8 cellular contexts compared by ENCODE assay signal in genomic region chr17:41322264-41322902, GRCh38. TPM values are rescaled to one million over a fixed set of nuclear protein-coding genes. Genes with fewer than 3 reads are reported as not detected.
DNase-seq lines count a peak whose midpoint lies in the region; ATAC-seq, FAIRE-seq and TF ChIP-seq lines count a peak whose summit lies in the region.

No MANE protein-coding gene starts in this region.

- no peaks in the 10 kb centered on the region for H3F3A ChIP-seq in neural progenitor cell (ENCODE audit: low read depth)

- H3K36me3 Mint-ChIP-seq in neural progenitor cell: no peaks in the 10 kb centered on the region

- H3K79me2 ChIP-seq in neural progenitor cell (ENCODE audit: low read depth): no peaks in the 10 kb centered on the region

- no peaks in the 10 kb centered on the region for H3K36me3 ChIP-seq in neural progenitor cell

- H3K27me3 ChIP-seq in neural progenitor cell: no peaks in the 10 kb centered on the region

- H2AFZ ChIP-seq in neural progenitor cell (replicated peaks): peak overlapping the region; percentile 45

- H3K4me3 ChIP-seq in epithelial cell of esophagus (ENCODE audit: low read length): no peak overlapping the region
- H3K4me3 ChIP-seq in neural progenitor cell: no peak overlapping the region

- FAIRE-seq in RCC 7860 (lab: Jason Lieb, UNC): peak; percentile 76

- no peaks in the 10 kb centered on the region for H3K4me1 ChIP-seq in neural progenitor cell

- H3K27me3 Mint-ChIP-seq in neural progenitor cell (ENCODE audit: insufficient read depth, low read depth): peaks cover 3% of the 10 kb centered on the region

- TF ChIP-seq CTCF in epithelial cell of esophagus (IDR thresholded peaks at IDR 0.05; ENCODE audit: insufficient read depth, low read depth, low read length, missing control alignments) (peak; percentile 92), neural progenitor cell (IDR thresholded peaks at IDR 0.05) (peak; percentile 70)

- no peak overlapping the region for H3K9ac ChIP-seq in neural progenitor cell

- H3K27ac Mint-ChIP-seq in neural progenitor cell: no peak overlapping the region

- peaks cover 10% of the 10 kb centered on the region for H3K9me3 ChIP-seq in neural progenitor cell (ENCODE audit: low read depth)

- peak; percentile 70 for DNase-seq in DMS53 (lab: John Stamatoyannopoulos, UW)
- DNase-seq in HS-5 (ENCODE audit: low read depth): peak; percentile 33
- DNase-seq in RCC 7860 (ENCODE audit: low spot score): peak; percentile 64
- peak; percentile 72 for DNase-seq in epithelial cell of esophagus (ENCODE audit: low read depth)
- DNase-seq in neural progenitor cell (ENCODE audit: low spot score): peak; percentile 44

- no peak overlapping the region for H3K4me2 ChIP-seq in neural progenitor cell

- no peak overlapping the region for H3K4me3 Mint-ChIP-seq in neural progenitor cell

- no peak overlapping the region for H3K27ac ChIP-seq in neural progenitor cell

- H3K4me1 Mint-ChIP-seq in neural progenitor cell: no peaks in the 10 kb centered on the region

- ATAC-seq in HG02970 (IDR thresholded peaks at IDR 0.05; ENCODE audit: low FRiP score, unreplicated experiment) (no peak), GM21723 (IDR thresholded peaks at IDR 0.05; ENCODE audit: unreplicated experiment) (no peak), GM18517 (IDR thresholded peaks at IDR 0.05; ENCODE audit: unreplicated experiment) (no peak)

- no peaks in the 10 kb centered on the region for H4K20me1 ChIP-seq in neural progenitor cell (ENCODE audit: low read depth)

- peaks cover 4% of the 10 kb centered on the region for H3K9me3 Mint-ChIP-seq in neural progenitor cell

RNA-seq across cellular contexts. Expression of gene KRTAP17-1, which starts 6.9 kb away (rescaled TPM):
- not detected in 2 replicates for total RNA-seq in neural progenitor cell (ENCODE audit: low replicate concordance)

RNA-seq across cellular contexts. Expression of gene KRTAP16-1, which starts 13.3 kb away (rescaled TPM):
- total RNA-seq in neural progenitor cell (ENCODE audit: low replicate concordance): not detected in 2 replicates

RNA-seq across cellular contexts. Expression of gene KRTAP29-1, which starts 19.7 kb away (rescaled TPM):
- total RNA-seq in neural progenitor cell (ENCODE audit: low replicate concordance): not detected in 2 replicates

RNA-seq across cellular contexts. Expression of gene KRT33A, which starts 28.2 kb away (rescaled TPM):
- not detected in 2 replicates for total RNA-seq in neural progenitor cell (ENCODE audit: low replicate concordance)

RNA-seq across cellular contexts. Expression of gene KRTAP9-7, which starts 46.9 kb away (rescaled TPM):
- not detected in 2 replicates for total RNA-seq in neural progenitor cell (ENCODE audit: low replicate concordance)
